In the genomic region with DNA sequence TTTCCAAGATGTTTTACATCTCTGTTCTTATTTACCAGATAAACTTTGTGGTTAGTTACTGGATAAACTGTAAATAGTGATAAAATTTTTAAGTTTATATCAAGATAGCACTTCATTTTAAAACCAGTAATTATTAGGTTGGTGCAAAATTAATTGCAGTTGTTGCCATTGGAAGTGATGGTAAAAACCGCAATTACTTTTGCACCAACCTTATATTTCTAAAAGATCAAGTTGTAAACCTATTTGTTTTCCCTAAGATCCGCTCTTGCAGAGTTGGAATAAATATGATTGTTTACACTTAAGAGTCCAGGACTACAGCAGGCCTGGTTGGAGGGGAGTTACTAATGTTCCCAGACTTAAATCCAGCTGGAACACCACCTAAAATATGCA, we compare ENCODE assay signal across 10 cellular contexts. TPM values are rescaled to one million over a fixed set of nuclear protein-coding genes. Genes with fewer than 3 reads are reported as not detected.
A peak's percentile ranks its signal among the peaks of the same experiment; 100 is the strongest.
DNase-seq lines count a peak whose midpoint lies in the region; ATAC-seq and TF ChIP-seq lines count a peak whose summit lies in the region.
"Had no signal": no experiment of that assay in that cellular context is flagged by ENCODE, and none has a peak within 500 bp of the region (broad histone marks: within the 10 kb centered on the region; RNA-seq: fewer than 3 reads in every experiment).

No MANE protein-coding gene starts in this region.

- TF ChIP-seq EP300 in ovary (IDR thresholded peaks at IDR 0.05) = no peak

- peak overlapping the region; percentile 51 for H3K4me3 ChIP-seq in BJ (ENCODE audit: low read depth, low read length)
- peak overlapping the region; percentile 23 for H3K4me3 ChIP-seq in RWPE2 (ENCODE audit: severe bottlenecking)
- H3K4me3 ChIP-seq in fibroblast of pulmonary artery (replicated peaks; ENCODE audit: low read depth, low read length) = peak overlapping the region; percentile 52
- H3K4me3 ChIP-seq in ovary = peak overlapping the region; percentile 67

- intact Hi-C loops in ovary (cut with DNase I) = loop anchor here in 2 of 4 donors (5.0 kb wide), 1 partner anchor 117 kb away; no protein-coding TSS in a partner anchor

- CTCF ChIA-PET in BJ (lab: Yijun Ruan, JAX) = interaction anchor here (0.6 to 3.3 kb wide), 10 partner anchors 9 to 1673 kb away, joined by 3 to 20 read pairs (median 4); no protein-coding TSS in a partner anchor

- no peaks in the 10 kb centered on the region for H3K27me3 ChIP-seq in BJ (ENCODE audit: control insufficient read depth, insufficient read depth, low read length)
- H3K27me3 ChIP-seq in RWPE2 (ENCODE audit: insufficient read depth, poor library complexity, severe bottlenecking) = no peaks in the 10 kb centered on the region
- no peaks in the 10 kb centered on the region for H3K27me3 ChIP-seq in ovary

- H3K27ac ChIP-seq in RWPE2 (ENCODE audit: poor library complexity, severe bottlenecking) (no peak overlapping the region), ovary (peak overlapping the region; percentile 80 to 85)

- POLR2A ChIA-PET in BJ (lab: Charles Lee) = no interaction called here

- TF ChIP-seq CTCF in BJ (IDR thresholded peaks at IDR 0.05; ENCODE audit: insufficient read depth, low read depth, low read length) = no peak
- TF ChIP-seq CTCF in RWPE2 (IDR thresholded peaks at IDR 0.05; ENCODE audit: poor library complexity, severe bottlenecking) = no peak
- TF ChIP-seq CTCF in fibroblast of pulmonary artery (IDR thresholded peaks at IDR 0.05; ENCODE audit: low read length, missing control alignments) = no peak
- TF ChIP-seq CTCF in ovary (IDR thresholded peaks at IDR 0.05) = no peak

- peaks cover 9% of the 10 kb centered on the region for H3K4me1 ChIP-seq in RWPE2 (ENCODE audit: insufficient read depth, poor library complexity, severe bottlenecking)
- H3K4me1 ChIP-seq in ovary (ENCODE audit: insufficient read depth) = peaks cover 2% of the 10 kb centered on the region

- ATAC-seq in RWPE2 (ENCODE audit: low read depth) (no peak), GM19467 (IDR thresholded peaks at IDR 0.05; ENCODE audit: unreplicated experiment) (no peak)
- ATAC-seq in activated CD4-positive, CD25-positive, alpha-beta regulatory T cell treated with anti-CD3 and anti-CD28 coated beads, Interleukin-2, amount 50 U/mL, for 24 hours = no peak

- 1 to 7% (median 7%) methylated on average over 2 of the region's 2 CpGs for WGBS in ovary, 3 donors

- no peaks in the 10 kb centered on the region for H3K36me3 ChIP-seq in BJ (ENCODE audit: control insufficient read depth, insufficient read depth, low read length)
- peaks cover 5% of the 10 kb centered on the region; the same call in 1 of the 2 replicates for H3K36me3 ChIP-seq in RWPE2 (ENCODE audit: low read depth)
- no peaks in the 10 kb centered on the region for H3K36me3 ChIP-seq in ovary

- H3K9me3 ChIP-seq in RWPE2 (ENCODE audit: severe bottlenecking) = no peaks in the 10 kb centered on the region
- H3K9me3 ChIP-seq in ovary = no peaks in the 10 kb centered on the region

- no peak for TF ChIP-seq POLR2A in ovary (IDR thresholded peaks at IDR 0.05)

- DNase-seq in BJ (ENCODE audit: low read depth) (no peak), RWPE2 (ENCODE audit: low spot score) (no peak), fibroblast of pulmonary artery (ENCODE audit: low read depth) (no peak), ovary (no peak), NCI-H1092 (lab: John Stamatoyannopoulos, UW) (no peak), OCI-M1 (lab: John Stamatoyannopoulos, UW) (no peak)
- DNase-seq: NCI-H2081 had no signal

RNA-seq across cellular contexts. Expression of a gene that starts 0.5 kb away (rescaled TPM):
- polyA plus RNA-seq in BJ (2011; rRNA removed) (10.2 and 16.0 TPM in 2 replicates), ovary (100 to 1,000 TPM in 1 of 2 donors, 10 to 100 TPM in 1; 29.1 to 105 TPM)
- 12.7 and 29.8 TPM in 2 replicates for polyA minus RNA-seq in BJ (2011; rRNA and poly(A)+ RNA removed)
- total RNA-seq in ovary = 100 to 1,000 TPM in 2 of 7 donors, 10 to 100 TPM in 5; 46.0 to 102 (median 67.2) TPM
- total RNA-seq: activated CD8-positive, alpha-beta memory T cell treated with anti-CD3 and anti-CD28 coated beads for 36 hours had no signal

RNA-seq across cellular contexts. Expression of a gene that starts 59.3 kb away (rescaled TPM):
- polyA plus RNA-seq in BJ (2011; rRNA removed) (3.2 and 7.3 TPM in 2 replicates), ovary (1 to 10 TPM; 1.8 to 2.8 TPM)
- 1.1 and 2.2 TPM in 2 replicates for polyA minus RNA-seq in BJ (2011; rRNA and poly(A)+ RNA removed)
- total RNA-seq in ovary = 1 to 10 TPM; 2.0 to 4.4 (median 2.7) TPM
